In the genomic region with DNA sequence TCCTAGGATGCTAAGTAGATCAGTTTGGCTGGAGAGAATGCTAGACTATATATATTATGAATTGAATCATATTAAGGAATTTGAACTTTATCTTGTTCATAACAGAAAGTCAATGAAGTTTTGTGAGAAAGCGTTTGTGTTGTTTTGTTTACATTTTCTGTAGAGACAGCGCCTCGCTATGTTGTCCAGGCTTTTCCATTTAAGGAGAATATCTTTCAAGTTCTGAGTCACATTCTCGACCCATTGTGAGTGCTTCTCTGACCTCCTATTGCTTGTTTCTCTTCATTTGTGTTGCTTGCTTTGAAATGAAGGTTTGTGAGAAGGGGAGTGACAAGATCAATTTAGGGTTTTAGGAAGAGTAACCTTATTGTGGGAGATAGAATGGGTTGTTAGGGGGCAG, we compare ENCODE assay signal across 1 cellular context.
TF ChIP-seq lines count a peak whose summit lies in the region.

No MANE protein-coding gene starts in this region.

TF ChIP-seq in K562, 482 proteins besides CTCF, POLR2A, EP300 and RAD21 (continued from another document):
- TF ChIP-seq ETV6 (IDR thresholded peaks at IDR 0.05; ENCODE audit: borderline replicate concordance in 1 of 2, low read depth in 2 of 2, low read length in 1 of 2), result no peak
- TF ChIP-seq ETV6 (CRISPR knock-in tag; IDR thresholded peaks at IDR 0.05; ENCODE audit: borderline replicate concordance), result no peak
- TF ChIP-seq, protein P1, sequence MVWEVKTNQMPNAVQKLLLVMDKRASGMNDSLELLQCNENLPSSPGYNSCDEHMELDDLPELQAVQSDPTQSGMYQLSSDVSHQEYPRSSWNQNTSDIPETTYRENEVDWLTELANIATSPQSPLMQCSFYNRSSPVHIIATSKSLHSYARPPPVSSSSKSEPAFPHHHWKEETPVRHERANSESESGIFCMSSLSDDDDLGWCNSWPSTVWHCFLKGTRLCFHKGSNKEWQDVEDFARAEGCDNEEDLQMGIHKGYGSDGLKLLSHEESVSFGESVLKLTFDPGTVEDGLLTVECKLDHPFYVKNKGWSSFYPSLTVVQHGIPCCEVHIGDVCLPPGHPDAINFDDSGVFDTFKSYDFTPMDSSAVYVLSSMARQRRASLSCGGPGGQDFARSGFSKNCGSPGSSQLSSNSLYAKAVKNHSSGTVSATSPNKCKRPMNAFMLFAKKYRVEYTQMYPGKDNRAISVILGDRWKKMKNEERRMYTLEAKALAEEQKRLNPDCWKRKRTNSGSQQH (CRISPR knock-in tag; IDR thresholded peaks at IDR 0.05), result 0 out of 2 replicates have a peak, but pooled peaks have one; percentile 46
- peak; percentile 60 for TF ChIP-seq FOSL1 (tag; conservative IDR thresholded peaks at IDR 0.05)
- no peak for TF ChIP-seq MTA2 (IDR thresholded peaks at IDR 0.05; ENCODE audit: low read depth)
- peak; percentile 49; the same call in 1 of the 2 replicates for TF ChIP-seq ZNF583 (CRISPR knock-in tag; IDR thresholded peaks at IDR 0.05)
- TF ChIP-seq, protein P2, sequence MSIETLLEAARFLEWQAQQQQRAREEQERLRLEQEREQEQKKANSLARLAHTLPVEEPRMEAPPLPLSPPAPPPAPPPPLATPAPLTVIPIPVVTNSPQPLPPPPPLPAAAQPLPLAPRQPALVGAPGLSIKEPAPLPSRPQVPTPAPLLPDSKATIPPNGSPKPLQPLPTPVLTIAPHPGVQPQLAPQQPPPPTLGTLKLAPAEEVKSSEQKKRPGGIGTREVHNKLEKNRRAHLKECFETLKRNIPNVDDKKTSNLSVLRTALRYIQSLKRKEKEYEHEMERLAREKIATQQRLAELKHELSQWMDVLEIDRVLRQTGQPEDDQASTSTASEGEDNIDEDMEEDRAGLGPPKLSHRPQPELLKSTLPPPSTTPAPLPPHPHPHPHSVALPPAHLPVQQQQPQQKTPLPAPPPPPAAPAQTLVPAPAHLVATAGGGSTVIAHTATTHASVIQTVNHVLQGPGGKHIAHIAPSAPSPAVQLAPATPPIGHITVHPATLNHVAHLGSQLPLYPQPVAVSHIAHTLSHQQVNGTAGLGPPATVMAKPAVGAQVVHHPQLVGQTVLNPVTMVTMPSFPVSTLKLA (conservative IDR thresholded peaks at IDR 0.05), result no peak
- TF ChIP-seq, protein P3, sequence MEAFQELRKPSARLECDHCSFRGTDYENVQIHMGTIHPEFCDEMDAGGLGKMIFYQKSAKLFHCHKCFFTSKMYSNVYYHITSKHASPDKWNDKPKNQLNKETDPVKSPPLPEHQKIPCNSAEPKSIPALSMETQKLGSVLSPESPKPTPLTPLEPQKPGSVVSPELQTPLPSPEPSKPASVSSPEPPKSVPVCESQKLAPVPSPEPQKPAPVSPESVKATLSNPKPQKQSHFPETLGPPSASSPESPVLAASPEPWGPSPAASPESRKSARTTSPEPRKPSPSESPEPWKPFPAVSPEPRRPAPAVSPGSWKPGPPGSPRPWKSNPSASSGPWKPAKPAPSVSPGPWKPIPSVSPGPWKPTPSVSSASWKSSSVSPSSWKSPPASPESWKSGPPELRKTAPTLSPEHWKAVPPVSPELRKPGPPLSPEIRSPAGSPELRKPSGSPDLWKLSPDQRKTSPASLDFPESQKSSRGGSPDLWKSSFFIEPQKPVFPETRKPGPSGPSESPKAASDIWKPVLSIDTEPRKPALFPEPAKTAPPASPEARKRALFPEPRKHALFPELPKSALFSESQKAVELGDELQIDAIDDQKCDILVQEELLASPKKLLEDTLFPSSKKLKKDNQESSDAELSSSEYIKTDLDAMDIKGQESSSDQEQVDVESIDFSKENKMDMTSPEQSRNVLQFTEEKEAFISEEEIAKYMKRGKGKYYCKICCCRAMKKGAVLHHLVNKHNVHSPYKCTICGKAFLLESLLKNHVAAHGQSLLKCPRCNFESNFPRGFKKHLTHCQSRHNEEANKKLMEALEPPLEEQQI (IDR thresholded peaks at IDR 0.05), result 0 out of 2 replicates have a peak, but pooled peaks have one; percentile 29
- TF ChIP-seq NR2C1 (IDR thresholded peaks at IDR 0.05), result no peak
- TF ChIP-seq NR2C1 (tag; IDR thresholded peaks at IDR 0.05), result no peak
- no peak for TF ChIP-seq POLR3A (IDR thresholded peaks at IDR 0.05; ENCODE audit: borderline replicate concordance, extremely low read depth, insufficient read depth, insufficient read length)
- TF ChIP-seq ZBTB1 (CRISPR knock-in tag; IDR thresholded peaks at IDR 0.05; ENCODE audit: borderline replicate concordance, low read depth), result no peak
- no peak for TF ChIP-seq TEAD2 (tag; IDR thresholded peaks at IDR 0.05)
- TF ChIP-seq RBM22 (IDR thresholded peaks at IDR 0.05; ENCODE audit: low read depth, low read length, poor library complexity, severe bottlenecking), result no peak
- TF ChIP-seq PYGO2 (tag; IDR thresholded peaks at IDR 0.05), result no peak
- TF ChIP-seq NCOA4 (IDR thresholded peaks at IDR 0.05; ENCODE audit: partially characterized antibody), result no peak
- no peak for TF ChIP-seq ZBED1 (IDR thresholded peaks at IDR 0.05)
- TF ChIP-seq NCOR1 (IDR thresholded peaks at IDR 0.05), result 0 out of 2 replicates have a peak, but pooled peaks have one; percentile 10
